In the genomic region with DNA sequence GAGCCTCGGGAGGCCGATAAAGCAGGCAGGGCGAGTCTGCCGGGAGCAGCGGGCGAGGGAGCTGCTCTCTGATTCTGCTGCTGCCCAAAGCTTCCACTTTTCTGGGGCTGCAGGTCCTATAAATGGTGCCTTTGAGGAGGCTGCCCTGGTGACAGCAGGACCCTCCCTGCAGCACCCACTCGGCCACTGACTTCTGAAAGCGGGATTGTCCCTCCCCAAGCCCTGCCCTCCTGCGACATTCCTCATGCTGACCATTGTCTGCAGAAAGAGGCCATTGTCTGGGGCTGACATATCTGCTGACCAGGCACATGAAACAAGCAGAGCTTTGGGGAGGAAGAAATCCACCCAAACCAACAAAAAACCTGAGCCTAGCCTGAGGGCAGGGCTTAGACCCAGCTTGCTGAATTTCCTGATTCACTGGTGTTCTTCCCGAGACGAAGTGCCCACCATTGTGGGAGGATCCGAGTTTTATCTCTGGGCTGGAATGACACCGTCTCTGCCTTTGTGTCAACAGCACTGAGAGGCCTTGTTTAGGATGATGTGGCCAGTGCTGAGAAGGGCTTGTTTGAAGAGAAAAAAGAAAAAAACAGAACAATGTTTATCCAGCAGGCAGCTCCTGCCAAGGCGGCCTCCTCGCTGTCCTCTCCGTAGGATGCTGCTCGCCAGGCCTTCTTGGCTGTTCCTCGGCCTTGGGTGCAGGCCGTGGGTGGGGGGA, we compare ENCODE assay signal across 14 cellular contexts.
DNase-seq lines count a peak whose midpoint lies in the region; ATAC-seq and TF ChIP-seq lines count a peak whose summit lies in the region.
"Had no signal": no experiment of that assay in that cellular context is flagged by ENCODE, and none has a peak within 500 bp of the region (broad histone marks: within the 10 kb centered on the region; RNA-seq: fewer than 3 reads in every experiment).

No MANE protein-coding gene starts in this region.

- H3K9me3 ChIP-seq in ovary: no peaks in the 10 kb centered on the region

- no peaks in the 10 kb centered on the region for H3K4me1 Mint-ChIP-seq in Calu3 (ENCODE audit: low read depth, unreplicated experiment)
- H3K4me1 Mint-ChIP-seq: activated CD4-positive, alpha-beta T cell treated with anti-CD3 and anti-CD28 coated beads, Interleukin-2, amount 10 ng/mL, durations not matched to agents 24 days and 14 days had no signal

- H3K36me3 Mint-ChIP-seq in Calu3 (ENCODE audit: insufficient read depth, unreplicated experiment): no peaks in the 10 kb centered on the region

- no TSS peak for BruUV-seq in Calu3 (replicated peaks; lab: Mats Ljungman, UMichigan)

- in situ Hi-C loops in SK-MEL-5 (cut with HindIII; ENCODE audit: low pct_unique_long_range_greater_than_20kb, low sequenced_read_pairs) (no loop called here), GM13977 (cut with MboI; ENCODE audit: low pct_unique_long_range_greater_than_20kb, low sequenced_read_pairs, unreplicated experiment) (no loop called here)

- peak; percentile 48 for DNase-seq in Calu3
- DNase-seq in SK-MEL-5 (ENCODE audit: low read depth, low spot score): peak; percentile 92
- DNase-seq in left ventricle myocardium superior: no peak
- DNase-seq in ovary: peak; percentile 33 to 65 (median 58)
- no peak for DNase-seq in GM13977 (ENCODE audit: low spot score)
- DNase-seq in COR-L47 (lab: John Stamatoyannopoulos, UW): no peak
- DNase-seq: activated CD4-positive, alpha-beta T cell treated with anti-CD3 and anti-CD28 coated beads, Interleukin-2, amount 10 ng/mL, durations not matched to agents 24 days and 14 days; NCI-H1105; NCI-H446; stimulated activated naive CD4-positive, alpha-beta T cell treated with Interleukin-2 at 50 U/mL for 16 hours had no signal

- 17 to 50% (median 26%) methylated on average over 19 of the region's 19 CpGs for WGBS in ovary, 3 donors

- no peaks in the 10 kb centered on the region for H3K36me3 ChIP-seq in ovary

- no peaks in the 10 kb centered on the region for H3K27me3 ChIP-seq in ovary

- peaks cover 5% of the 10 kb centered on the region for H3K4me1 ChIP-seq in ovary (ENCODE audit: insufficient read depth)

- no peak overlapping the region for H3K4me3 ChIP-seq in ovary

- peak overlapping the region; percentile 37 for H3K4me3 Mint-ChIP-seq in Calu3 (ENCODE audit: low read depth, unreplicated experiment)
- H3K4me3 Mint-ChIP-seq: activated CD4-positive, alpha-beta T cell treated with anti-CD3 and anti-CD28 coated beads, Interleukin-2, amount 10 ng/mL, durations not matched to agents 24 days and 14 days; T-helper 1 cell treated with Interleukin-12 subunit alpha and Interleukin-12 subunit beta and Interleukin-4 antibody, amounts not matched to agents 30 μg/mL and 1 μg/mL, for 36 hours had no signal

- H3K27ac Mint-ChIP-seq in Calu3 (ENCODE audit: unreplicated experiment): no peak overlapping the region
- H3K27ac Mint-ChIP-seq: activated CD4-positive, alpha-beta T cell treated with anti-CD3 and anti-CD28 coated beads, Interleukin-2, amount 10 ng/mL, durations not matched to agents 24 days and 14 days; T-helper 1 cell treated with Interleukin-12 subunit alpha and Interleukin-12 subunit beta and Interleukin-4 antibody, amounts not matched to agents 30 μg/mL and 1 μg/mL, for 36 hours had no signal

- H3K27ac ChIP-seq in ovary: peak overlapping the region in 1 of 2 donors; percentile 76

- TF ChIP-seq POLR2A in ovary (IDR thresholded peaks at IDR 0.05): no peak

- CTCF ChIA-PET in Calu3 (lab: Charles Lee): no interaction called here

- intact Hi-C loops in Calu3 (cut with micrococcal nuclease; ENCODE audit: unreplicated experiment): loop anchor here (5.0 kb wide), 1 partner anchor 128 kb away; the partner anchor contains the start of gene MYCN
- intact Hi-C loops in left ventricle myocardium superior (cut with micrococcal nuclease): no loop called here
- intact Hi-C loops in ovary (cut with DNase I): no loop called here

- TF ChIP-seq EP300 in ovary (IDR thresholded peaks at IDR 0.05): no peak

- H3K9me3 Mint-ChIP-seq in Calu3 (ENCODE audit: low read depth, unreplicated experiment): no peaks in the 10 kb centered on the region
- H3K9me3 Mint-ChIP-seq: activated CD4-positive, alpha-beta T cell treated with anti-CD3 and anti-CD28 coated beads, Interleukin-2, amount 10 ng/mL, durations not matched to agents 24 days and 14 days; T-helper 1 cell treated with Interleukin-12 subunit alpha and Interleukin-12 subunit beta and Interleukin-4 antibody, amounts not matched to agents 30 μg/mL and 1 μg/mL, for 36 hours had no signal

- peak; percentile 32 for ATAC-seq in left ventricle myocardium superior
- no peak for ATAC-seq in HG03565 (IDR thresholded peaks at IDR 0.05; ENCODE audit: unreplicated experiment)
- ATAC-seq in GM21447 (IDR thresholded peaks at IDR 0.05; ENCODE audit: unreplicated experiment): no peak
- ATAC-seq: Panc1 had no signal

- TF ChIP-seq CTCF in Calu3 (IDR thresholded peaks at IDR 0.05; ENCODE audit: unreplicated experiment) (no peak), ovary (IDR thresholded peaks at IDR 0.05) (no peak), GM13977 (IDR thresholded peaks at IDR 0.05; ENCODE audit: extremely low read depth, insufficient read depth, missing control alignments) (no peak)

- H3K27me3 Mint-ChIP-seq in Calu3 (ENCODE audit: unreplicated experiment): no peaks in the 10 kb centered on the region
- H3K27me3 Mint-ChIP-seq: activated CD4-positive, alpha-beta T cell treated with anti-CD3 and anti-CD28 coated beads, Interleukin-2, amount 10 ng/mL, durations not matched to agents 24 days and 14 days had no signal

Comparison
In these comparisons a context has a peak if more than half of its experiments do, and no peak if none do; other contexts are left out.
1. DNase-seq: peak in Calu3 (single experiment), SK-MEL-5 (single experiment) and ovary (5 of 5); none in left ventricle myocardium superior (single experiment), GM13977 (single experiment) and COR-L47 (single experiment).